ENCODE assay signal across 8 cellular contexts in the genomic region with DNA sequence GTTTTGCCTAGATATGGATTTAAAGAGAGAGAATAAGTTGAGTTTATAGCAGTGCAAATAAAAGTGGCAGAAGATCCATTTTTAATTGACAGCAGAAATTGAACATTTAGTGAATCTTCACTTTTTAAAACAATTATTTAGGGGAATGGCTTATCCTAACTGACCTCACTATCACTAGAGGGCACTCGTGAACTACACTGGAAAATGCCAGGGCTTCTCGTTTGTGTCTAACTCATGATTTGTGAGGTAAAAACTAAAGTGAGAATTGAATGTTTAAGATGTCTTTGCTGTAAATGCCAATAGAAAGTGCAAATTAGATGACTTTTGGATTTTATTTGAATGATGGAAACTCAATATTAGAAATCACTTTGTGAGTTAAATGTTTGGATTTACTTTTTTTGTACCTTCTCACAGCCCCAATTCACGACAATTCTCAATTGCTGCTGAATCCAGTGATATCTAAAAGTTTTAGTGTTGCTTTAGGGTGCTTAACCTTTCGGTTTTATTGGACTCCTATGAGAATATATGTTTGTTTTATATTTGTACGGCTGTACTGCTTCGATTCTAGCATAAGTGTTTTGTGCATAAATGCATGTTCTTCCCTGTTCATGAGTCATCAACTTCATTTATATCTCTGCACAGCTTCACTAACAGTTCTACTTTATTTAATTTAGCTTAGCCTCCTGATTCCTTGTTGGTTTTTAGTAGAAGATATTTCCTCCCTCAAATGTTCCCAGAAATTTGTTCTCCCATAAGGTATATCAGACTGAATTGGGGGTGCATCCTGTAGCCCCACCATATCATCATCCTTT.
DNase-seq lines count a peak whose midpoint lies in the region; ATAC-seq, FAIRE-seq and TF ChIP-seq lines count a peak whose summit lies in the region.

No MANE protein-coding gene starts in this region.

- no peaks in the 10 kb centered on the region for H3K36me3 ChIP-seq in BE2C
- H3K36me3 ChIP-seq in GM23248 (ENCODE audit: low read depth), result no peaks in the 10 kb centered on the region
- no peaks in the 10 kb centered on the region for H3K36me3 ChIP-seq in bronchial epithelial cell (ENCODE audit: control insufficient read depth, insufficient read depth, low read length)
- H3K36me3 ChIP-seq in right lobe of liver, result no peaks in the 10 kb centered on the region

- TF ChIP-seq POLR2A in right lobe of liver (IDR thresholded peaks at IDR 0.05), result no peak

- H3K27me3 ChIP-seq in BE2C (no peaks in the 10 kb centered on the region), GM23248 (replicated peaks; ENCODE audit: insufficient read depth) (no peaks in the 10 kb centered on the region), bronchial epithelial cell (ENCODE audit: control insufficient read depth, insufficient read depth, low read length) (no peaks in the 10 kb centered on the region), right lobe of liver (no peaks in the 10 kb centered on the region)

- TF ChIP-seq CTCF in BE2C (IDR thresholded peaks at IDR 0.05; ENCODE audit: low read depth, low read length) (peak; percentile 90), bronchial epithelial cell (IDR thresholded peaks at IDR 0.05; ENCODE audit: insufficient read depth, low read length, severe bottlenecking) (peak; percentile 67), right lobe of liver (IDR thresholded peaks at IDR 0.05) (peak; percentile 65 to 79 (median 77))

- H3K4me3 ChIP-seq in BE2C (ENCODE audit: low read depth, low read length) (no peak overlapping the region), GM23248 (no peak overlapping the region), bronchial epithelial cell (ENCODE audit: low read depth, low read length) (no peak overlapping the region), right lobe of liver (no peak overlapping the region)

- H3K9ac ChIP-seq in GM23248, result no peak overlapping the region

- peak; percentile 38 for DNase-seq in BE2C
- DNase-seq in GM23248, result peak; percentile 73
- DNase-seq in NCI-H69 (lab: John Stamatoyannopoulos, UW), result peak; percentile 60
- peak; percentile 48 for DNase-seq in bronchial epithelial cell (ENCODE audit: low read depth)
- no peak for DNase-seq in right lobe of liver
- no peak for DNase-seq in stimulated activated CD4-positive, alpha-beta T cell treated with anti-CD3 and anti-CD28 coated beads, Interleukin-2, amount 100 ng/mL, for 24 hours
- no peak for DNase-seq in NK-92 treated with Interleukin-12 subunit alpha and Interleukin-12 subunit beta, amount 100 ng/mL, for 24 hours (lab: John Stamatoyannopoulos, UW)

- no peak overlapping the region for H3K4me2 ChIP-seq in GM23248 (ENCODE audit: unreplicated experiment)

- in situ Hi-C loops in GM23248 (cut with MboI), result loop anchor here (10.0 kb wide), 3 partner anchors 321 to 741 kb away; no protein-coding TSS in a partner anchor

- H2AFZ ChIP-seq in GM23248, result no peak overlapping the region

- H4K20me1 ChIP-seq in GM23248 (ENCODE audit: insufficient read depth), result no peaks in the 10 kb centered on the region

- H3K4me1 ChIP-seq in BE2C (peaks cover 7% of the 10 kb centered on the region), GM23248 (ENCODE audit: insufficient read depth) (peaks cover 10% of the 10 kb centered on the region; the same call in 1 of the 2 replicates), right lobe of liver (no peaks in the 10 kb centered on the region)

- H3K9me3 ChIP-seq in BE2C (no peaks in the 10 kb centered on the region), GM23248 (ENCODE audit: low read depth) (no peaks in the 10 kb centered on the region), right lobe of liver (no peaks in the 10 kb centered on the region)

- H3K27ac ChIP-seq in GM23248, result no peak overlapping the region
- no peak overlapping the region for H3K27ac ChIP-seq in right lobe of liver

- H3K79me2 ChIP-seq in GM23248 (ENCODE audit: insufficient read depth), result no peaks in the 10 kb centered on the region

- intact Hi-C loops in right lobe of liver (cut with DNase I), result loop anchor here in 1 of 2 donors (10.0 kb wide), 2 partner anchors 409 to 551 kb away; no protein-coding TSS in a partner anchor

- H3K9me2 ChIP-seq in GM23248 (ENCODE audit: insufficient read depth), result no peaks in the 10 kb centered on the region

- peak; percentile 73 to 83 (median 74) for ATAC-seq in right lobe of liver
- no peak for ATAC-seq in HG03565 (IDR thresholded peaks at IDR 0.05; ENCODE audit: unreplicated experiment)

- WGBS in GM23248 (ENCODE audit: low coverage in 1 of 2, low lambda C conversion rate in 2 of 2, missing lambda C conversion rate in 2 of 2), 2 experiments, result 31 to 38% methylated on average over 6 of the region's 6 CpGs
- 39% methylated on average over 6 of the region's 6 CpGs for WGBS in right lobe of liver (ENCODE audit: insufficient coverage, low coverage, low lambda C conversion rate, missing lambda C conversion rate)

- H3F3A ChIP-seq in GM23248 (ENCODE audit: insufficient read depth), result no peaks in the 10 kb centered on the region

- FAIRE-seq in bronchial epithelial cell (lab: Jason Lieb, UNC), result no peak

Comparison
In these comparisons a context has a peak if more than half of its experiments do, and no peak if none do; other contexts are left out.
1. DNase-seq: peak in BE2C (single experiment), GM23248 (single experiment), NCI-H69 (single experiment) and bronchial epithelial cell (single experiment); none in right lobe of liver (0 of 3), stimulated activated CD4-positive, alpha-beta T cell treated with anti-CD3 and anti-CD28 coated beads, Interleukin-2, amount 100 ng/mL, for 24 hours (0 of 2) and NK-92 treated with Interleukin-12 subunit alpha and Interleukin-12 subunit beta, amount 100 ng/mL, for 24 hours (single experiment).
2. Peak in every context shown above with its lines, with median percentiles within 50 percentile points of each other: CTCF ChIP-seq.